In the genomic region with DNA sequence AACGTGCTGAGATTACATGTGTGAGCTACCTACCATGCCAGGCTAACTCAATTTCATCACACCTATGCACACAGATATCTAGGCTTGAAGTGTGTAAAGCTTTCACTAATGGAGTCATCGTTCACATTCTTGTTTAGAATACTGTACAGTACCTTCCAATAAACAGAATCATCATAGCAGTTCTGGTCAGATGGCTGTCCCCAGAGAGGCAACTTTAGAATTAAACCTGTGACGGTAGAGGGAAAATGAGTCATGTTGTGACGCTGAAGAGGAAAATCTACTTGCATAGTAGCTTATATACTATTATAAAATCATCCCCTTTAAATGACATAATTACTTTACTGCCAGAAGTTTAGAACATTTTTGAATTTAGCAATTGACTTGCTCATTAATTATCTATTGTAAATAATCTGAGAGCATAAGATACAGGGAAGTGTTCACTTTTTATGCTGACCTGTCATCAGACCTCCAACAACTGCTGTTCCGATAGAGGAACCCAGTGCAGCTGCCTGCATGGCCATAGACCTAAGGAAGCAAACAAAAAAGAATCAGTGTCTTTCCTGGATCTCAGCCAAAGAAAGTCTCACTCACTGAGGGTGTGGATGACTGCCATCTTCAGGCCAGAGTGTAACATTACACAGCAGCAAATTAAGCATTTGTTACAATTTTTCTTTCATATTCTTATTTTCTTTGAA, we compare ENCODE assay signal across 8 cellular contexts. TPM values are rescaled to one million over a fixed set of nuclear protein-coding genes. Genes with fewer than 3 reads are reported as not detected.
DNase-seq lines count a peak whose midpoint lies in the region; ATAC-seq and TF ChIP-seq lines count a peak whose summit lies in the region.

No MANE protein-coding gene starts in this region.

- ATAC-seq in GM19397 (IDR thresholded peaks at IDR 0.05; ENCODE audit: unreplicated experiment) (peak; percentile 97), HG03378 (IDR thresholded peaks at IDR 0.05; ENCODE audit: unreplicated experiment) (peak; percentile 97)

- H3K4me3 ChIP-seq in WERI-Rb-1 (ENCODE audit: low read depth, low read length), result no peak overlapping the region

- DNase-seq in Daoy (ENCODE audit: low read depth) (peak; percentile 83), NCI-H2171 (lab: John Stamatoyannopoulos, UW) (peak; percentile 74), WERI-Rb-1 (peak; percentile 46), globus pallidus (ENCODE audit: low spot score) (peak; percentile 80), putamen (ENCODE audit: low spot score) (peak; percentile 78)
- no peak for DNase-seq in effector CD8-positive, alpha-beta T cell (lab: John Stamatoyannopoulos, UW)

- H3K36me3 ChIP-seq in WERI-Rb-1, result no peaks in the 10 kb centered on the region

- H3K9me3 ChIP-seq in WERI-Rb-1 (ENCODE audit: severe bottlenecking), result peaks cover 3% of the 10 kb centered on the region

- peak; percentile 85 for TF ChIP-seq CTCF in WERI-Rb-1 (IDR thresholded peaks at IDR 0.05; ENCODE audit: low read depth, low read length)

- H3K27me3 ChIP-seq in WERI-Rb-1 (ENCODE audit: insufficient read depth, low read depth, severe bottlenecking), result no peaks in the 10 kb centered on the region

- H3K27ac ChIP-seq in WERI-Rb-1, result no peak overlapping the region

RNA-seq across cellular contexts. Expression of gene RHAG, which starts 29.8 kb away (rescaled TPM):
- total RNA-seq in Daoy (2014; rRNA removed; shearing (Covaris generic)), result not detected in 2 replicates

RNA-seq across cellular contexts. Expression of gene C6orf141, which starts 56.4 kb away (rescaled TPM):
- 7.3 and 13.2 TPM in 2 replicates for total RNA-seq in Daoy (2014; rRNA removed; shearing (Covaris generic))
